Comparison of ENCODE assay signal across 16 cellular contexts in genomic region chr10:97844672-97845071, GRCh38. TPM values are rescaled to one million over a fixed set of nuclear protein-coding genes. Genes with fewer than 3 reads are reported as not detected.
DNase-seq lines count a peak whose midpoint lies in the region; ATAC-seq and TF ChIP-seq lines count a peak whose summit lies in the region.
"Had no signal": no experiment of that assay in that cellular context is flagged by ENCODE, and none has a peak within 500 bp of the region (broad histone marks: within the 10 kb centered on the region; RNA-seq: fewer than 3 reads in every experiment).

No MANE protein-coding gene starts in this region.

- peaks cover 15% of the 10 kb centered on the region for H3K4me1 Mint-ChIP-seq in activated CD4-positive, alpha-beta memory T cell treated with anti-CD3 and anti-CD28 coated beads for 36 hours (ENCODE audit: low read depth)

- no peak overlapping the region for H3K4me3 ChIP-seq in HEK293 (ENCODE audit: low read depth, low read length)

- CTCF ChIA-PET in HEK293 (lab: Yijun Ruan, JAX), result interaction anchor here (0.6 kb wide), 1 partner anchor 25 kb away, joined by 3 read pairs; no protein-coding TSS in a partner anchor
- CTCF ChIA-PET in activated CD4-positive, alpha-beta memory T cell treated with anti-CD3 and anti-CD28 coated beads for 36 hours (lab: Charles Lee), result no interaction called here

- no peaks in the 10 kb centered on the region for H3K9me3 Mint-ChIP-seq in activated CD4-positive, alpha-beta memory T cell treated with anti-CD3 and anti-CD28 coated beads for 36 hours
- H3K9me3 Mint-ChIP-seq: CD8-positive, alpha-beta T cell had no signal

- H3K27me3 Mint-ChIP-seq in activated CD4-positive, alpha-beta memory T cell treated with anti-CD3 and anti-CD28 coated beads for 36 hours, result no peaks in the 10 kb centered on the region
- H3K27me3 Mint-ChIP-seq: CD4-positive, CD25-positive, alpha-beta regulatory T cell had no signal

- TF ChIP-seq CTCF in HEK293 (tag by site-specific recombination; IDR thresholded peaks at IDR 0.05), result no peak

- POLR2A ChIA-PET in HEK293 (lab: Yijun Ruan, JAX), result no interaction called here
- POLR2A ChIA-PET in activated CD4-positive, alpha-beta memory T cell treated with anti-CD3 and anti-CD28 coated beads for 36 hours (lab: Charles Lee), result no interaction called here

- H3K9me3 ChIP-seq in HEK293 (ENCODE audit: control insufficient read depth, insufficient read depth, low read depth, low read length), result no peaks in the 10 kb centered on the region
- H3K9me3 ChIP-seq: Caco-2 had no signal

- H3K36me3 ChIP-seq in HEK293 (ENCODE audit: control insufficient read depth in 2 of 2, insufficient read depth in 1 of 2, low read length in 2 of 2), result no peaks in the 10 kb centered on the region

- H3K4me3 Mint-ChIP-seq in activated CD4-positive, alpha-beta memory T cell treated with anti-CD3 and anti-CD28 coated beads for 36 hours, result no peak overlapping the region
- H3K4me3 Mint-ChIP-seq: CD4-positive, CD25-positive, alpha-beta regulatory T cell; CD8-positive, alpha-beta T cell had no signal

- intact Hi-C loops in activated CD4-positive, alpha-beta memory T cell treated with anti-CD3 and anti-CD28 coated beads for 36 hours (cut with micrococcal nuclease), result no loop called here

- ATAC-seq in GM18868 (IDR thresholded peaks at IDR 0.05; ENCODE audit: unreplicated experiment) (no peak), HG02973 (IDR thresholded peaks at IDR 0.05; ENCODE audit: unreplicated experiment) (no peak)
- ATAC-seq: CD8-positive, alpha-beta T cell had no signal

- H3K27ac ChIP-seq in HEK293 (ENCODE audit: extremely low read depth, low read depth, low read length), result no peak overlapping the region

- H3K4me1 ChIP-seq in HEK293 (ENCODE audit: control insufficient read depth, insufficient read depth, low read length), result no peaks in the 10 kb centered on the region

- DNase-seq in activated effector memory CD4-positive, alpha-beta T cell treated with anti-CD3 and anti-CD28 coated beads, Interleukin-2, amount 50 U/mL, for 16 hours, result peak; percentile 5
- DNase-seq in activated effector memory CD4-positive, alpha-beta T cell treated with Interleukin-2 at 50 U/mL for 16 hours, result no peak
- peak; percentile 28 for DNase-seq in mesenteric fat pad (ENCODE audit: low spot score)
- DNase-seq in activated CD4-positive, alpha-beta memory T cell treated with anti-CD3 and anti-CD28 coated beads for 36 hours, result no peak
- DNase-seq: 8988T; C1 segment of cervical spinal cord; Caco-2; CD4-positive, CD25-positive, alpha-beta regulatory T cell; CD8-positive, alpha-beta T cell; DMS153; DND-41; GOT3; HCEC 1CT had no signal

- no peaks in the 10 kb centered on the region for H3K36me3 Mint-ChIP-seq in activated CD4-positive, alpha-beta memory T cell treated with anti-CD3 and anti-CD28 coated beads for 36 hours

- no peak overlapping the region for H3K27ac Mint-ChIP-seq in activated CD4-positive, alpha-beta memory T cell treated with anti-CD3 and anti-CD28 coated beads for 36 hours
- H3K27ac Mint-ChIP-seq: CD4-positive, CD25-positive, alpha-beta regulatory T cell; CD8-positive, alpha-beta T cell had no signal

TF ChIP-seq in HEK293, 187 proteins besides CTCF, POLR2A, EP300 and RAD21:
- TF ChIP-seq, protein P1, sequence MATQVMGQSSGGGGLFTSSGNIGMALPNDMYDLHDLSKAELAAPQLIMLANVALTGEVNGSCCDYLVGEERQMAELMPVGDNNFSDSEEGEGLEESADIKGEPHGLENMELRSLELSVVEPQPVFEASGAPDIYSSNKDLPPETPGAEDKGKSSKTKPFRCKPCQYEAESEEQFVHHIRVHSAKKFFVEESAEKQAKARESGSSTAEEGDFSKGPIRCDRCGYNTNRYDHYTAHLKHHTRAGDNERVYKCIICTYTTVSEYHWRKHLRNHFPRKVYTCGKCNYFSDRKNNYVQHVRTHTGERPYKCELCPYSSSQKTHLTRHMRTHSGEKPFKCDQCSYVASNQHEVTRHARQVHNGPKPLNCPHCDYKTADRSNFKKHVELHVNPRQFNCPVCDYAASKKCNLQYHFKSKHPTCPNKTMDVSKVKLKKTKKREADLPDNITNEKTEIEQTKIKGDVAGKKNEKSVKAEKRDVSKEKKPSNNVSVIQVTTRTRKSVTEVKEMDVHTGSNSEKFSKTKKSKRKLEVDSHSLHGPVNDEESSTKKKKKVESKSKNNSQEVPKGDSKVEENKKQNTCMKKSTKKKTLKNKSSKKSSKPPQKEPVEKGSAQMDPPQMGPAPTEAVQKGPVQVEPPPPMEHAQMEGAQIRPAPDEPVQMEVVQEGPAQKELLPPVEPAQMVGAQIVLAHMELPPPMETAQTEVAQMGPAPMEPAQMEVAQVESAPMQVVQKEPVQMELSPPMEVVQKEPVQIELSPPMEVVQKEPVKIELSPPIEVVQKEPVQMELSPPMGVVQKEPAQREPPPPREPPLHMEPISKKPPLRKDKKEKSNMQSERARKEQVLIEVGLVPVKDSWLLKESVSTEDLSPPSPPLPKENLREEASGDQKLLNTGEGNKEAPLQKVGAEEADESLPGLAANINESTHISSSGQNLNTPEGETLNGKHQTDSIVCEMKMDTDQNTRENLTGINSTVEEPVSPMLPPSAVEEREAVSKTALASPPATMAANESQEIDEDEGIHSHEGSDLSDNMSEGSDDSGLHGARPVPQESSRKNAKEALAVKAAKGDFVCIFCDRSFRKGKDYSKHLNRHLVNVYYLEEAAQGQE (tag by site-specific recombination; IDR thresholded peaks at IDR 0.05), result peak; percentile 68; the same call in 1 of the 2 replicates
- TF ChIP-seq ZBTB11 (tag by site-specific recombination; conservative IDR thresholded peaks at IDR 0.05; ENCODE audit: low read depth), result no peak

RNA-seq across cellular contexts. Expression of gene GOLGA7B, which starts 5.0 kb away (rescaled TPM):
- 0.32 TPM for total RNA-seq in mesenteric fat pad
- total RNA-seq in activated CD4-positive, alpha-beta memory T cell treated with anti-CD3 and anti-CD28 coated beads for 36 hours, result under 1 TPM; 0.86 to 0.87 TPM

Comparison
In these comparisons a context has a peak if more than half of its experiments do, and no peak if none do; other contexts are left out.
1. DNase-seq: peak in activated effector memory CD4-positive, alpha-beta T cell treated with anti-CD3 and anti-CD28 coated beads, Interleukin-2, amount 50 U/mL, for 16 hours (single experiment) and mesenteric fat pad (single experiment); none in activated effector memory CD4-positive, alpha-beta T cell treated with Interleukin-2 at 50 U/mL for 16 hours (single experiment) and activated CD4-positive, alpha-beta memory T cell treated with anti-CD3 and anti-CD28 coated beads for 36 hours (single experiment).